ENCODE assay signal across 18 cellular contexts in the genomic region with DNA sequence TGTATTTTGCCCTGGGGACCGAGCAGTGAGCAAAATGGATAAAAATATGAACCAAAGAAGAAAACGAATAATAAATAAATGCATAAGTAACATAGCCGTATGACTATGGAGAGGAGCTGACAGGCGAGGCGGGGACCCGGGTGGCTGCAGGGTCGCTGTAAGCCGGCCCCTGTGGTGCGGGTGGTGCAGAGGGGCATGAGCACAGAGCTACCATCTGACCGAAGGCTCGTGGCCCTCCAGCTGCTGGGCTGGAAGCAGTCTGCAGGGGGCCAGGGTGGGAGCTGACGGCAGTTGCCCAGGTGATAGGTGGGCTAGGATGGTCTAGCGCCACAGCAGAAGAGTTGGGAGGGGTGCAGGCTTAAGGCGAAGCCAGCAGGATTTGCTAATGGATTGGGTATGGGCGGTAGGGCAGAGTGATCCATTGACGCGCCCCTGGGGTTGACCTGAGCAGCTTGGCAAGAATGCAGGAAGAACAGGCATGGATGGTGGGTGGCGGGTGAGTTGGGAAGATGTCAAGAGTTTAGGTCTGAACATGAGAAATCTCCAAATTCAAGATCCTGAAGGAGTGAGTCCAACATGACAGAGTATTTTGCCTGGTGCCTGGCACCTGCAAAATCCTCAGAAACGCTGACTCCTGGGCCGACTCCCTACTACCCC.
"Had no signal": no experiment of that assay in that cellular context is flagged by ENCODE, and none has a peak within 500 bp of the region (broad histone marks: within the 10 kb centered on the region; RNA-seq: fewer than 3 reads in every experiment).

No MANE protein-coding gene starts in this region.

- H3K27ac ChIP-seq: neutrophil, right atrium auricular region, transverse colon had no signal

- H3K4me3 Mint-ChIP-seq: activated naive CD8-positive, alpha-beta T cell treated with anti-CD3 and anti-CD28 coated beads for 36 hours; activated T-cell treated with anti-CD3 and anti-CD28 coated beads, Interleukin-2, amount 50 U/mL, for 4 hours; stimulated activated naive B cell treated with anti-CD40 and anti-IgM and Interleukin-4, amounts not matched to agents 10 μg/mL and 1 μg/mL and 100 μg/mL, for 72 hours had no signal

- H3K4me1 ChIP-seq: transverse colon had no signal

- DNase-seq: activated CD4-positive, alpha-beta T cell treated with anti-CD3 and anti-CD28 coated beads, Interleukin-2, amount 50 U/mL, for 48 hours; activated CD4-positive, CD25-positive, alpha-beta regulatory T cell treated with anti-CD3 and anti-CD28 coated beads, Interleukin-2, amount 50 U/mL, for 72 hours; activated gamma-delta T cell; activated naive CD8-positive, alpha-beta T cell treated with anti-CD3 and anti-CD28 coated beads for 36 hours; activated T-cell treated with anti-CD3 and anti-CD28 coated beads, Interleukin-2, amount 50 U/mL, for 4 hours; anterior cingulate cortex; foreskin melanocyte; head of caudate nucleus; kidney glomerular epithelial cell; midbrain; posterior cingulate gyrus; stimulated activated CD4-positive, alpha-beta T cell treated with anti-CD3 and anti-CD28 coated beads, Interleukin-1b, Interleukin-23, amount 100 ng/mL, for 48 hours; stimulated activated naive B cell treated with anti-CD40 and anti-IgM and Interleukin-4, amounts not matched to agents 10 μg/mL and 1 μg/mL and 100 μg/mL, for 72 hours; T-helper 2 cell; transverse colon had no signal

- H3K27ac Mint-ChIP-seq: activated naive CD8-positive, alpha-beta T cell treated with anti-CD3 and anti-CD28 coated beads for 36 hours; stimulated activated naive B cell treated with anti-CD40 and anti-IgM and Interleukin-4, amounts not matched to agents 10 μg/mL and 1 μg/mL and 100 μg/mL, for 72 hours had no signal

- H3K36me3 ChIP-seq: neutrophil, right atrium auricular region, transverse colon had no signal

- H3K4me3 ChIP-seq: right atrium auricular region, transverse colon had no signal

- H3K4me1 Mint-ChIP-seq: activated naive CD8-positive, alpha-beta T cell treated with anti-CD3 and anti-CD28 coated beads for 36 hours; stimulated activated naive B cell treated with anti-CD40 and anti-IgM and Interleukin-4, amounts not matched to agents 10 μg/mL and 1 μg/mL and 100 μg/mL, for 72 hours had no signal

- H3K9me3 Mint-ChIP-seq: activated naive CD8-positive, alpha-beta T cell treated with anti-CD3 and anti-CD28 coated beads for 36 hours; activated T-cell treated with anti-CD3 and anti-CD28 coated beads, Interleukin-2, amount 50 U/mL, for 4 hours had no signal

- H3K27me3 ChIP-seq: right atrium auricular region had no signal

- FAIRE-seq: colon had no signal

- H3K36me3 Mint-ChIP-seq: activated naive CD8-positive, alpha-beta T cell treated with anti-CD3 and anti-CD28 coated beads for 36 hours; stimulated activated naive B cell treated with anti-CD40 and anti-IgM and Interleukin-4, amounts not matched to agents 10 μg/mL and 1 μg/mL and 100 μg/mL, for 72 hours had no signal

- H3K9me3 ChIP-seq: neutrophil, right atrium auricular region, transverse colon had no signal
